Comparison of ENCODE assay signal across 1 cellular context in genomic region chr7:66617295-66617694, GRCh38.
TF ChIP-seq lines count a peak whose summit lies in the region.

No MANE protein-coding gene starts in this region.

TF ChIP-seq in K562, 482 proteins besides CTCF, POLR2A, EP300 and RAD21:
- TF ChIP-seq CREM (IDR thresholded peaks at IDR 0.05; ENCODE audit: low read depth) (no peak), ZNF785 (CRISPR knock-in tag; IDR thresholded peaks at IDR 0.05) (no peak), SNAPC5 (CRISPR knock-in tag; IDR thresholded peaks at IDR 0.05) (no peak), SRSF7 (optimal IDR thresholded peaks at IDR 0.05; ENCODE audit: low read depth, low read length) (no peak), ZNF57 (CRISPR knock-in tag; IDR thresholded peaks at IDR 0.05) (no peak), MEIS2 (IDR thresholded peaks at IDR 0.05; ENCODE audit: partially characterized antibody) (no peak), PRMT5 (CRISPR knock-in tag; IDR thresholded peaks at IDR 0.05) (no peak), NR1H2 (CRISPR knock-in tag; IDR thresholded peaks at IDR 0.05) (no peak), ELK3 (CRISPR knock-in tag; IDR thresholded peaks at IDR 0.05) (no peak), JUNB (CRISPR knock-in tag; conservative IDR thresholded peaks at IDR 0.05) (no peak), COPS2 (conservative IDR thresholded peaks at IDR 0.05) (no peak), SAFB (IDR thresholded peaks at IDR 0.05; ENCODE audit: borderline replicate concordance, low read depth, low read length) (no peak)
- TF ChIP-seq, protein P1, sequence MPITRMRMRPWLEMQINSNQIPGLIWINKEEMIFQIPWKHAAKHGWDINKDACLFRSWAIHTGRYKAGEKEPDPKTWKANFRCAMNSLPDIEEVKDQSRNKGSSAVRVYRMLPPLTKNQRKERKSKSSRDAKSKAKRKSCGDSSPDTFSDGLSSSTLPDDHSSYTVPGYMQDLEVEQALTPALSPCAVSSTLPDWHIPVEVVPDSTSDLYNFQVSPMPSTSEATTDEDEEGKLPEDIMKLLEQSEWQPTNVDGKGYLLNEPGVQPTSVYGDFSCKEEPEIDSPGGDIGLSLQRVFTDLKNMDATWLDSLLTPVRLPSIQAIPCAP (CRISPR knock-in tag; IDR thresholded peaks at IDR 0.05; ENCODE audit: borderline replicate concordance) = no peak
- TF ChIP-seq, protein P2, sequence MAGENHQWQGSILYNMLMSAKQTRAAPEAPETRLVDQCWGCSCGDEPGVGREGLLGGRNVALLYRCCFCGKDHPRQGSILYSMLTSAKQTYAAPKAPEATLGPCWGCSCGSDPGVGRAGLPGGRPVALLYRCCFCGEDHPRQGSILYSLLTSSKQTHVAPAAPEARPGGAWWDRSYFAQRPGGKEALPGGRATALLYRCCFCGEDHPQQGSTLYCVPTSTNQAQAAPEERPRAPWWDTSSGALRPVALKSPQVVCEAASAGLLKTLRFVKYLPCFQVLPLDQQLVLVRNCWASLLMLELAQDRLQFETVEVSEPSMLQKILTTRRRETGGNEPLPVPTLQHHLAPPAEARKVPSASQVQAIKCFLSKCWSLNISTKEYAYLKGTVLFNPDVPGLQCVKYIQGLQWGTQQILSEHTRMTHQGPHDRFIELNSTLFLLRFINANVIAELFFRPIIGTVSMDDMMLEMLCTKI (IDR thresholded peaks at IDR 0.05; ENCODE audit: partially characterized antibody) = no peak
- TF ChIP-seq, protein P3, sequence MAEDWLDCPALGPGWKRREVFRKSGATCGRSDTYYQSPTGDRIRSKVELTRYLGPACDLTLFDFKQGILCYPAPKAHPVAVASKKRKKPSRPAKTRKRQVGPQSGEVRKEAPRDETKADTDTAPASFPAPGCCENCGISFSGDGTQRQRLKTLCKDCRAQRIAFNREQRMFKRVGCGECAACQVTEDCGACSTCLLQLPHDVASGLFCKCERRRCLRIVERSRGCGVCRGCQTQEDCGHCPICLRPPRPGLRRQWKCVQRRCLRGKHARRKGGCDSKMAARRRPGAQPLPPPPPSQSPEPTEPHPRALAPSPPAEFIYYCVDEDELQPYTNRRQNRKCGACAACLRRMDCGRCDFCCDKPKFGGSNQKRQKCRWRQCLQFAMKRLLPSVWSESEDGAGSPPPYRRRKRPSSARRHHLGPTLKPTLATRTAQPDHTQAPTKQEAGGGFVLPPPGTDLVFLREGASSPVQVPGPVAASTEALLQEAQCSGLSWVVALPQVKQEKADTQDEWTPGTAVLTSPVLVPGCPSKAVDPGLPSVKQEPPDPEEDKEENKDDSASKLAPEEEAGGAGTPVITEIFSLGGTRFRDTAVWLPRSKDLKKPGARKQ (CRISPR knock-in tag; IDR thresholded peaks at IDR 0.05) = no peak
